In genomic region chr7:106329971-106330733, GRCh38 we compare ENCODE assay signal across 2 cellular contexts.
TF ChIP-seq lines count a peak whose summit lies in the region.

No MANE protein-coding gene starts in this region.

TF ChIP-seq in liver, 16 proteins besides CTCF, POLR2A, EP300 and RAD21 (continued from another document):
- no peak for TF ChIP-seq ZBTB33 (IDR thresholded peaks at IDR 0.05)
- TF ChIP-seq HNF4A (conservative IDR thresholded peaks at IDR 0.05), result peak in 1 of 2 donors; percentile 24
- peak in 1 of 2 donors; percentile 68 for TF ChIP-seq JUND (IDR thresholded peaks at IDR 0.05)
- TF ChIP-seq GABPA (IDR thresholded peaks at IDR 0.05 in 1 of 2, conservative IDR thresholded peaks at IDR 0.05 in 1 of 2), result no peak
- no peak for TF ChIP-seq MAX (IDR thresholded peaks at IDR 0.05)
- TF ChIP-seq TAF1 (conservative IDR thresholded peaks at IDR 0.05), result no peak
- TF ChIP-seq, protein P1, sequence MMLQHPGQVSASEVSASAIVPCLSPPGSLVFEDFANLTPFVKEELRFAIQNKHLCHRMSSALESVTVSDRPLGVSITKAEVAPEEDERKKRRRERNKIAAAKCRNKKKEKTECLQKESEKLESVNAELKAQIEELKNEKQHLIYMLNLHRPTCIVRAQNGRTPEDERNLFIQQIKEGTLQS (IDR thresholded peaks at IDR 0.05), result no peak
- no peak for TF ChIP-seq FOXA2 (IDR thresholded peaks at IDR 0.05)
- TF ChIP-seq EGR1 (IDR thresholded peaks at IDR 0.05; ENCODE audit: low read depth in 2 of 2), result no peak

TF ChIP-seq in HepG2, 621 proteins besides CTCF, POLR2A, EP300 and RAD21 (continued from another document):
- TF ChIP-seq ZBTB39 (CRISPR knock-in tag; IDR thresholded peaks at IDR 0.05) (no peak), RCOR2 (CRISPR knock-in tag; IDR thresholded peaks at IDR 0.05) (no peak), GMEB1 (CRISPR knock-in tag; IDR thresholded peaks at IDR 0.05; ENCODE audit: borderline replicate concordance) (no peak), KDM5A (IDR thresholded peaks at IDR 0.05; ENCODE audit: borderline replicate concordance, low read length) (no peak), CBX2 (IDR thresholded peaks at IDR 0.05; ENCODE audit: low read depth, low read length) (no peak), CBX2 (CRISPR knock-in tag; IDR thresholded peaks at IDR 0.05; ENCODE audit: low read depth) (no peak)
TF ChIP-seq in HepG2: peak in this region for 0.
